Comparison of ENCODE assay signal across 8 cellular contexts in the genomic region with DNA sequence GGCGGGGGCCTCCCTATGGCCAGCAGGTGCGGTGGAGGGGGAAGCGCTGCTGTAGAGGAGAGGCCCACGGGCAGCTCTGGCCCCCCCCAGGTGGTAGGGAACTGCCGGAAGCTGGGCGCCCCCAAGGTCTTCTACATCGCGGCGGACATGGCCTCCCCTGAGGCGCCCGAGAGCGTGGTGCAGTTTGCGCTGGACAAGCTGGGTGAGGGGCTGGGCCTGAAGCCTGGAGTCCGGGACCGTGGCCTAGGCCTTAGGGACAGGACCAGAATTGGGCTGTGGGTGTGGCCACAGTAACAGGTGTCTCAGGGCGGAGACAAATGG. TPM values are rescaled to one million over a fixed set of nuclear protein-coding genes. Genes with fewer than 3 reads are reported as not detected.
DNase-seq lines count a peak whose midpoint lies in the region; ATAC-seq, FAIRE-seq and TF ChIP-seq lines count a peak whose summit lies in the region.

No MANE protein-coding gene starts in this region.

- H3K9me3 ChIP-seq in adipocyte (ENCODE audit: control insufficient read depth, low read length) = no peaks in the 10 kb centered on the region
- no peaks in the 10 kb centered on the region for H3K9me3 ChIP-seq in HepG2 (ENCODE audit: low read length)
- H3K9me3 ChIP-seq in tibial artery = no peaks in the 10 kb centered on the region

- no peaks in the 10 kb centered on the region for H3K27me3 ChIP-seq in adipocyte (replicated peaks; ENCODE audit: control insufficient read depth, insufficient read depth, low read length)
- H3K27me3 ChIP-seq in HepG2 (ENCODE audit: control insufficient read depth in 1 of 2, insufficient read depth in 2 of 2, low read length in 2 of 2) = no peaks in the 10 kb centered on the region; a peak in 1 of 5 replicates
- H3K27me3 ChIP-seq in tibial artery = no peaks in the 10 kb centered on the region

- no peak for TF ChIP-seq RAD21 in HepG2 (CRISPR knock-in tag; IDR thresholded peaks at IDR 0.05)

- WGBS in HepG2 (ENCODE audit: low lambda C conversion rate) = 78% methylated on average over 10 of the region's 16 CpGs

- peaks cover 12% of the 10 kb centered on the region for H3K79me2 ChIP-seq in HepG2 (ENCODE audit: insufficient read depth, low read length)

- H3K36me3 ChIP-seq in adipocyte (ENCODE audit: control insufficient read depth, insufficient read depth, low read length, severe bottlenecking) (no peaks in the 10 kb centered on the region), HepG2 (replicated peaks in 1 of 2; ENCODE audit: control insufficient read depth in 1 of 2, insufficient read depth in 2 of 2, low read length in 2 of 2) (no peaks in the 10 kb centered on the region), tibial artery (peaks cover 0 to 3% (median 0%) of the 10 kb centered on the region in 3 donors)

- POLR2A ChIA-PET in HepG2 (lab: Yijun Ruan, JAX) = interaction anchor here (0.8 to 2.2 kb wide), 6 partner anchors 29 to 142 kb away, joined by 3 to 21 read pairs (median 6); a partner anchor contains a TSS

- no peak for FAIRE-seq in HepG2 (lab: Jason Lieb, UNC)

- ATAC-seq in HepG2 = no peak
- ATAC-seq in HG03159 (IDR thresholded peaks at IDR 0.05; ENCODE audit: unreplicated experiment) = no peak
- no peak for ATAC-seq in HG02763 (IDR thresholded peaks at IDR 0.05; ENCODE audit: unreplicated experiment)

- no peak overlapping the region for H2AFZ ChIP-seq in HepG2 (ENCODE audit: low read length)

- H3K27ac Mint-ChIP-seq in activated T-cell treated with anti-CD3 and anti-CD28 coated beads, Interleukin-2, amount 50 U/mL, for 24 hours = peak overlapping the region; percentile 91

- peak overlapping the region; percentile 71 for H3K4me3 Mint-ChIP-seq in activated T-cell treated with anti-CD3 and anti-CD28 coated beads, Interleukin-2, amount 50 U/mL, for 24 hours

- no peak for TF ChIP-seq POLR2A in HepG2 (IDR thresholded peaks at IDR 0.05; ENCODE audit: insufficient read depth in 1 of 2, low read depth in 2 of 2, low read length in 2 of 2)

- no peaks in the 10 kb centered on the region for H3K27me3 Mint-ChIP-seq in activated T-cell treated with anti-CD3 and anti-CD28 coated beads, Interleukin-2, amount 50 U/mL, for 24 hours

- H3K4me3 ChIP-seq in adipocyte (ENCODE audit: low read length) = peak overlapping the region; percentile 80
- H3K4me3 ChIP-seq in HepG2 (replicated peaks in 1 of 3; ENCODE audit: insufficient read depth in 1 of 3, low read depth in 2 of 3, low read length in 3 of 3) = peak overlapping the region; percentile 66 to 81 (median 66); a peak in 5 of 6 replicates
- peak overlapping the region; percentile 54 to 55 for H3K4me3 ChIP-seq in tibial artery

- no peak for DNase-seq in activated T-cell treated with anti-CD3 and anti-CD28 coated beads, Interleukin-2, amount 50 U/mL, for 24 hours
- DNase-seq in activated T-cell treated with anti-CD3 and anti-CD28 coated beads for 4 hours (no peak), adipocyte (ENCODE audit: low read depth) (no peak), HepG2 (ENCODE audit: low spot score) (no peak), tibial artery (no peak), HuH-7.5 (ENCODE audit: low spot score) (no peak)

- H3K4me2 ChIP-seq in HepG2 (ENCODE audit: low read depth, low read length) = peak overlapping the region; percentile 84

- H3K9ac ChIP-seq in adipocyte (ENCODE audit: low read length) (no peak overlapping the region), HepG2 (ENCODE audit: insufficient read depth, low read depth, low read length) (peak overlapping the region; percentile 64; the same call in 1 of the 2 replicates)

- no TSS peak for BruUV-seq in HepG2 (replicated peaks; lab: Mats Ljungman, UMichigan)

- peaks cover 36% of the 10 kb centered on the region for H3K4me1 Mint-ChIP-seq in activated T-cell treated with anti-CD3 and anti-CD28 coated beads, Interleukin-2, amount 50 U/mL, for 24 hours (ENCODE audit: low read depth)

- H3K4me1 ChIP-seq in adipocyte (ENCODE audit: control insufficient read depth, insufficient read depth, low read length) (peaks cover 3% of the 10 kb centered on the region), HepG2 (ENCODE audit: insufficient read depth, low read length) (peaks cover 26% of the 10 kb centered on the region), tibial artery (peaks cover 5 to 28% (median 16%) of the 10 kb centered on the region in 4 donors)

- H3K36me3 Mint-ChIP-seq in activated T-cell treated with anti-CD3 and anti-CD28 coated beads, Interleukin-2, amount 50 U/mL, for 24 hours (ENCODE audit: low read depth) = peaks cover 13% of the 10 kb centered on the region

- H4K20me1 ChIP-seq in HepG2 (ENCODE audit: insufficient read depth, low read length) = peaks cover 11% of the 10 kb centered on the region; the same call in 1 of the 2 replicates

- CTCF ChIA-PET in HepG2 (lab: Yijun Ruan, JAX; ENCODE audit: low intra/inter-chr PET ratio, low total read pairs) = no interaction called here

- TF ChIP-seq CTCF in HepG2 (CRISPR knock-in tag; IDR thresholded peaks at IDR 0.05) (no peak), tibial artery (IDR thresholded peaks at IDR 0.05) (no peak)

- H3K27ac ChIP-seq in HepG2 (ENCODE audit: extremely low read length, insufficient read depth, low read length) (peak overlapping the region; percentile 72), tibial artery (peak overlapping the region; percentile 44 to 74)

- TF ChIP-seq EP300 in HepG2 (IDR thresholded peaks at IDR 0.05; ENCODE audit: low read depth in 2 of 2, low read length in 2 of 2) (no peak), HepG2 (CRISPR knock-in tag; IDR thresholded peaks at IDR 0.05; ENCODE audit: borderline replicate concordance) (no peak)

- in situ Hi-C loops in HepG2 (cut with HindIII; ENCODE audit: extremely low pct_ligation_motif_present, low pct_unique_long_range_greater_than_20kb) = no loop called here

- intact Hi-C loops in HepG2 (cut with micrococcal nuclease; ENCODE audit: unreplicated experiment) (loop anchor here (2.0 to 5.0 kb wide), 2 partner anchors 35 to 139 kb away; a partner anchor contains a TSS), tibial artery (cut with DNase I; ENCODE audit: low total_unique reads) (no loop called here)

- H3K9me3 Mint-ChIP-seq in activated T-cell treated with anti-CD3 and anti-CD28 coated beads, Interleukin-2, amount 50 U/mL, for 24 hours = no peaks in the 10 kb centered on the region

RNA-seq across cellular contexts. Expression of a gene that starts 3.8 kb away (rescaled TPM):
- total RNA-seq in HepG2 (2016; rRNA removed; fragmentation: Illumina TruSeq; extraction: Trizol) = 706 and 763 TPM in 2 replicates
- 1,266 and 1,322 TPM in 2 replicates for total RNA-seq in HepG2 (2016; cell fraction: cytosol; rRNA removed; fragmentation: Illumina TruSeq; extraction: Trizol; ENCODE audit: low read depth)
- total RNA-seq in HepG2 (2016; cell fraction: insoluble cytoplasmic fraction; rRNA removed; fragmentation: Illumina TruSeq; extraction: Trizol) = 739 and 797 TPM in 2 replicates
- 1,622 and 1,758 TPM in 2 replicates for total RNA-seq in HepG2 (2016; cell fraction: membrane; rRNA removed; fragmentation: Illumina TruSeq; extraction: Trizol)
- 259 and 275 TPM in 2 replicates for total RNA-seq in HepG2 (2016; cell fraction: nucleus; rRNA removed; fragmentation: Illumina TruSeq; extraction: Trizol)
- 740 and 962 TPM in 2 replicates for polyA plus RNA-seq in HepG2 (2011; rRNA removed)
- 548 and 718 TPM in 2 replicates for polyA plus RNA-seq in HepG2 (2011; cell fraction: cytosol; rRNA removed)
- 184 and 190 TPM in 2 replicates for polyA plus RNA-seq in HepG2 (2011; cell fraction: nucleus; rRNA removed)
- polyA plus RNA-seq in HepG2 (2012) = 1,022 and 1,044 TPM in 2 replicates
- 1,678 and 1,761 TPM in 2 replicates for polyA plus RNA-seq in HepG2 (2016; cell fraction: cytosol; fragmentation: Illumina TruSeq; extraction: Trizol; ENCODE audit: low read depth)
- polyA plus RNA-seq in HepG2 (2016; cell fraction: insoluble cytoplasmic fraction; fragmentation: Illumina TruSeq; extraction: Trizol; ENCODE audit: low read depth) = 756 and 780 TPM in 2 replicates
- 1,750 and 1,946 TPM in 2 replicates for polyA plus RNA-seq in HepG2 (2016; cell fraction: membrane; fragmentation: Illumina TruSeq; extraction: Trizol; ENCODE audit: low read depth)
- polyA plus RNA-seq in HepG2 (2016; cell fraction: nucleus; fragmentation: Illumina TruSeq; extraction: Trizol; ENCODE audit: insufficient read depth, low read depth) = 539 and 605 TPM in 2 replicates
- 163 and 316 TPM in 2 replicates for polyA minus RNA-seq in HepG2 (2011; rRNA and poly(A)+ RNA removed; ENCODE audit: low replicate concordance)
- 334 and 359 TPM in 2 replicates for polyA minus RNA-seq in HepG2 (2011; cell fraction: cytosol; rRNA and poly(A)+ RNA removed)
- polyA minus RNA-seq in HepG2 (2011; cell fraction: nucleus; rRNA and poly(A)+ RNA removed) = 64.5 and 86.4 TPM in 2 replicates

RNA-seq across cellular contexts. Expression of a gene that starts 5.5 kb away (rescaled TPM):
- 2.8 TPM in 2 replicates for total RNA-seq in HepG2 (2016; rRNA removed; fragmentation: Illumina TruSeq; extraction: Trizol)
- total RNA-seq in HepG2 (2016; cell fraction: cytosol; rRNA removed; fragmentation: Illumina TruSeq; extraction: Trizol; ENCODE audit: low read depth) = 2.6 and 3.3 TPM in 2 replicates
- total RNA-seq in HepG2 (2016; cell fraction: insoluble cytoplasmic fraction; rRNA removed; fragmentation: Illumina TruSeq; extraction: Trizol) = 1.6 and 2.1 TPM in 2 replicates
- total RNA-seq in HepG2 (2016; cell fraction: membrane; rRNA removed; fragmentation: Illumina TruSeq; extraction: Trizol) = 3.9 and 5.5 TPM in 2 replicates
- 0.81 and 0.94 TPM in 2 replicates for total RNA-seq in HepG2 (2016; cell fraction: nucleus; rRNA removed; fragmentation: Illumina TruSeq; extraction: Trizol)
- 3.9 and 4.6 TPM in 2 replicates for polyA plus RNA-seq in HepG2 (2011; rRNA removed)
- polyA plus RNA-seq in HepG2 (2011; cell fraction: cytosol; rRNA removed) = 4.2 and 6.2 TPM in 2 replicates
- 6.3 and 7.3 TPM in 2 replicates for polyA plus RNA-seq in HepG2 (2011; cell fraction: nucleus; rRNA removed)
- 1.9 and 3.0 TPM in 2 replicates for polyA plus RNA-seq in HepG2 (2012)
- 3.6 and 4.2 TPM in 2 replicates for polyA plus RNA-seq in HepG2 (2016; cell fraction: cytosol; fragmentation: Illumina TruSeq; extraction: Trizol; ENCODE audit: low read depth)
- polyA plus RNA-seq in HepG2 (2016; cell fraction: insoluble cytoplasmic fraction; fragmentation: Illumina TruSeq; extraction: Trizol; ENCODE audit: low read depth) = 2.5 and 3.3 TPM in 2 replicates
- polyA plus RNA-seq in HepG2 (2016; cell fraction: membrane; fragmentation: Illumina TruSeq; extraction: Trizol; ENCODE audit: low read depth) = 3.3 and 3.5 TPM in 2 replicates
- polyA plus RNA-seq in HepG2 (2016; cell fraction: nucleus; fragmentation: Illumina TruSeq; extraction: Trizol; ENCODE audit: insufficient read depth, low read depth) = 3.3 and 3.4 TPM in 2 replicates
- polyA minus RNA-seq in HepG2 (2011; rRNA and poly(A)+ RNA removed; ENCODE audit: low replicate concordance) = 0.21 and 1.8 TPM in 2 replicates
- polyA minus RNA-seq in HepG2 (2011; cell fraction: cytosol; rRNA and poly(A)+ RNA removed) = 1.1 and 3.1 TPM in 2 replicates
- 0.52 and 1.1 TPM in 2 replicates for polyA minus RNA-seq in HepG2 (2011; cell fraction: nucleus; rRNA and poly(A)+ RNA removed)

RNA-seq across cellular contexts. Expression of a gene that starts 6.0 kb away (rescaled TPM):
- 35.4 and 37.9 TPM in 2 replicates for total RNA-seq in HepG2 (2016; rRNA removed; fragmentation: Illumina TruSeq; extraction: Trizol)
- 20.7 and 21.7 TPM in 2 replicates for total RNA-seq in HepG2 (2016; cell fraction: cytosol; rRNA removed; fragmentation: Illumina TruSeq; extraction: Trizol; ENCODE audit: low read depth)
- 38.9 and 39.8 TPM in 2 replicates for total RNA-seq in HepG2 (2016; cell fraction: insoluble cytoplasmic fraction; rRNA removed; fragmentation: Illumina TruSeq; extraction: Trizol)
- 22.9 and 26.0 TPM in 2 replicates for total RNA-seq in HepG2 (2016; cell fraction: membrane; rRNA removed; fragmentation: Illumina TruSeq; extraction: Trizol)
- total RNA-seq in HepG2 (2016; cell fraction: nucleus; rRNA removed; fragmentation: Illumina TruSeq; extraction: Trizol) = 18.4 and 19.8 TPM in 2 replicates
- 28.8 and 40.0 TPM in 2 replicates for polyA plus RNA-seq in HepG2 (2011; rRNA removed)
- 16.8 and 30.9 TPM in 2 replicates for polyA plus RNA-seq in HepG2 (2011; cell fraction: cytosol; rRNA removed)
- 13.2 and 15.1 TPM in 2 replicates for polyA plus RNA-seq in HepG2 (2011; cell fraction: nucleus; rRNA removed)
- 13.1 and 19.3 TPM in 2 replicates for polyA plus RNA-seq in HepG2 (2012)
- polyA plus RNA-seq in HepG2 (2016; cell fraction: cytosol; fragmentation: Illumina TruSeq; extraction: Trizol; ENCODE audit: low read depth) = 20.6 and 24.5 TPM in 2 replicates
- 37.7 and 43.8 TPM in 2 replicates for polyA plus RNA-seq in HepG2 (2016; cell fraction: insoluble cytoplasmic fraction; fragmentation: Illumina TruSeq; extraction: Trizol; ENCODE audit: low read depth)
- polyA plus RNA-seq in HepG2 (2016; cell fraction: membrane; fragmentation: Illumina TruSeq; extraction: Trizol; ENCODE audit: low read depth) = 19.5 and 22.0 TPM in 2 replicates
- 32.1 and 41.0 TPM in 2 replicates for polyA plus RNA-seq in HepG2 (2016; cell fraction: nucleus; fragmentation: Illumina TruSeq; extraction: Trizol; ENCODE audit: insufficient read depth, low read depth)
- polyA minus RNA-seq in HepG2 (2011; rRNA and poly(A)+ RNA removed; ENCODE audit: low replicate concordance) = 14.6 and 22.6 TPM in 2 replicates
- 6.3 and 9.1 TPM in 2 replicates for polyA minus RNA-seq in HepG2 (2011; cell fraction: cytosol; rRNA and poly(A)+ RNA removed)
- 6.0 and 7.5 TPM in 2 replicates for polyA minus RNA-seq in HepG2 (2011; cell fraction: nucleus; rRNA and poly(A)+ RNA removed)

RNA-seq across cellular contexts. Expression of a gene that starts 33.7 kb away (rescaled TPM):
- 50.4 and 76.8 TPM in 2 replicates for total RNA-seq in HepG2 (2016; rRNA removed; fragmentation: Illumina TruSeq; extraction: Trizol)
- 12.1 and 15.6 TPM in 2 replicates for total RNA-seq in HepG2 (2016; cell fraction: cytosol; rRNA removed; fragmentation: Illumina TruSeq; extraction: Trizol; ENCODE audit: low read depth)
- total RNA-seq in HepG2 (2016; cell fraction: insoluble cytoplasmic fraction; rRNA removed; fragmentation: Illumina TruSeq; extraction: Trizol) = 41.9 and 83.8 TPM in 2 replicates
- total RNA-seq in HepG2 (2016; cell fraction: membrane; rRNA removed; fragmentation: Illumina TruSeq; extraction: Trizol) = 26.9 and 27.9 TPM in 2 replicates
- total RNA-seq in HepG2 (2016; cell fraction: nucleus; rRNA removed; fragmentation: Illumina TruSeq; extraction: Trizol) = 53.2 and 60.3 TPM in 2 replicates
- polyA plus RNA-seq in HepG2 (2011; rRNA removed) = 59.5 and 69.0 TPM in 2 replicates
- 54.0 and 91.2 TPM in 2 replicates for polyA plus RNA-seq in HepG2 (2011; cell fraction: cytosol; rRNA removed)
- 270 and 346 TPM in 2 replicates for polyA plus RNA-seq in HepG2 (2011; cell fraction: nucleus; rRNA removed)
- 49.0 and 62.8 TPM in 2 replicates for polyA plus RNA-seq in HepG2 (2012)
- polyA plus RNA-seq in HepG2 (2016; cell fraction: cytosol; fragmentation: Illumina TruSeq; extraction: Trizol; ENCODE audit: low read depth) = 7.4 and 9.2 TPM in 2 replicates
- polyA plus RNA-seq in HepG2 (2016; cell fraction: insoluble cytoplasmic fraction; fragmentation: Illumina TruSeq; extraction: Trizol; ENCODE audit: low read depth) = 49.9 and 60.1 TPM in 2 replicates
- polyA plus RNA-seq in HepG2 (2016; cell fraction: membrane; fragmentation: Illumina TruSeq; extraction: Trizol; ENCODE audit: low read depth) = 15.7 and 17.9 TPM in 2 replicates
- polyA plus RNA-seq in HepG2 (2016; cell fraction: nucleus; fragmentation: Illumina TruSeq; extraction: Trizol; ENCODE audit: insufficient read depth, low read depth) = 120 and 130 TPM in 2 replicates
- polyA minus RNA-seq in HepG2 (2011; rRNA and poly(A)+ RNA removed; ENCODE audit: low replicate concordance) = 65.4 and 106 TPM in 2 replicates
- 42.1 and 48.3 TPM in 2 replicates for polyA minus RNA-seq in HepG2 (2011; cell fraction: cytosol; rRNA and poly(A)+ RNA removed)
- 44.8 and 51.0 TPM in 2 replicates for polyA minus RNA-seq in HepG2 (2011; cell fraction: nucleus; rRNA and poly(A)+ RNA removed)

RNA-seq across cellular contexts. Expression of a gene that starts 34.2 kb away (rescaled TPM):
- not detected in 2 replicates for total RNA-seq in HepG2 (2016; rRNA removed; fragmentation: Illumina TruSeq; extraction: Trizol)
- not detected in 2 replicates for total RNA-seq in HepG2 (2016; cell fraction: cytosol; rRNA removed; fragmentation: Illumina TruSeq; extraction: Trizol; ENCODE audit: low read depth)
- not detected in 2 replicates for total RNA-seq in HepG2 (2016; cell fraction: insoluble cytoplasmic fraction; rRNA removed; fragmentation: Illumina TruSeq; extraction: Trizol)
- total RNA-seq in HepG2 (2016; cell fraction: membrane; rRNA removed; fragmentation: Illumina TruSeq; extraction: Trizol) = 0.09 TPM in 1 of 2 replicates, not detected in the other
- total RNA-seq in HepG2 (2016; cell fraction: nucleus; rRNA removed; fragmentation: Illumina TruSeq; extraction: Trizol) = not detected in 2 replicates
- 0.04 TPM in 1 of 2 replicates, not detected in the other for polyA plus RNA-seq in HepG2 (2011; rRNA removed)
- 0.04 TPM in 1 of 2 replicates, not detected in the other for polyA plus RNA-seq in HepG2 (2011; cell fraction: cytosol; rRNA removed)
- polyA plus RNA-seq in HepG2 (2011; cell fraction: nucleus; rRNA removed) = 0.09 TPM in 1 of 2 replicates, not detected in the other
- not detected in 2 replicates for polyA plus RNA-seq in HepG2 (2012)
- polyA plus RNA-seq in HepG2 (2016; cell fraction: cytosol; fragmentation: Illumina TruSeq; extraction: Trizol; ENCODE audit: low read depth) = not detected in 2 replicates
- not detected in 2 replicates for polyA plus RNA-seq in HepG2 (2016; cell fraction: insoluble cytoplasmic fraction; fragmentation: Illumina TruSeq; extraction: Trizol; ENCODE audit: low read depth)
- not detected in 2 replicates for polyA plus RNA-seq in HepG2 (2016; cell fraction: membrane; fragmentation: Illumina TruSeq; extraction: Trizol; ENCODE audit: low read depth)
- polyA plus RNA-seq in HepG2 (2016; cell fraction: nucleus; fragmentation: Illumina TruSeq; extraction: Trizol; ENCODE audit: insufficient read depth, low read depth) = not detected in 2 replicates
- 0.09 TPM in 1 of 2 replicates, not detected in the other for polyA minus RNA-seq in HepG2 (2011; rRNA and poly(A)+ RNA removed; ENCODE audit: low replicate concordance)
- polyA minus RNA-seq in HepG2 (2011; cell fraction: cytosol; rRNA and poly(A)+ RNA removed) = not detected in 2 replicates
- polyA minus RNA-seq in HepG2 (2011; cell fraction: nucleus; rRNA and poly(A)+ RNA removed) = not detected in 2 replicates
